1 cellular context compared by ENCODE assay signal in the genomic region with DNA sequence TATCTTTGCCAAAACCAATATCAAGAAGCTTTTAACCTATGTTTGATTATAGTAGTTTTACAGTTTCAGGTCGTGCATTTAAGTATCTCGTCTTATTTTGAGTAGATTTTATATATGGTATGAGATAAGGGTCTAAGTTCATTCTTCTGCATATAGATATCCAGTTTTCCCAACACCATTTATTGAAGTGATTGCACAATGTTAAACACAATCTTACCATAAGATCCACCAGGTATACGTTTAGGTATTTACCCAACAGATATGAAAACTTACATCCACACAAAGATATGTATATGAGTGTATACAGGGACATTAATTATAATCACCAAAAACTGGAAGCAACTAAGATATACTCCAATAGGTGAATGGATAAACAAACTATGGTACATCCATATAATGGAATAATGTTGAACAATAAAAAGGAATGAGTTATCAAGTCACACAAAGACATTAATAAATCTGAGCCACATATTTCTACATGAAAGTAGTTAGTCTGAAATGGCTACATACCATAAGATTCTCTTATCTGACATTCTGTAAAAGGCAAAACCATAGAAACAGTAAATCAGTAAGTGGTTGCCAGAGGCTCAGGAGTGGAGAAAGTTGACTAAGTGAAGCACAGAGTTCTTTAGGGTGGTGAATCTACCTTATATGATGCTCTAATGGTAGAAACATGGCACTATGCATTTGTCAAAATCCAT.
A peak's percentile ranks its signal among the peaks of the same experiment; 100 is the strongest.
TF ChIP-seq lines count a peak whose summit lies in the region.

No MANE protein-coding gene starts in this region.

TF ChIP-seq in IMR-90, 13 proteins besides CTCF, POLR2A, EP300 and RAD21 (continued from another document):
- TF ChIP-seq CEBPB (IDR thresholded peaks at IDR 0.05; ENCODE audit: low read depth, low read length) (peak; percentile 80), MXI1 (IDR thresholded peaks at IDR 0.05; ENCODE audit: borderline replicate concordance, low read depth, low read length) (no peak), MAZ (IDR thresholded peaks at IDR 0.05; ENCODE audit: borderline replicate concordance, low read depth, low read length) (no peak)
- TF ChIP-seq, protein P1, sequence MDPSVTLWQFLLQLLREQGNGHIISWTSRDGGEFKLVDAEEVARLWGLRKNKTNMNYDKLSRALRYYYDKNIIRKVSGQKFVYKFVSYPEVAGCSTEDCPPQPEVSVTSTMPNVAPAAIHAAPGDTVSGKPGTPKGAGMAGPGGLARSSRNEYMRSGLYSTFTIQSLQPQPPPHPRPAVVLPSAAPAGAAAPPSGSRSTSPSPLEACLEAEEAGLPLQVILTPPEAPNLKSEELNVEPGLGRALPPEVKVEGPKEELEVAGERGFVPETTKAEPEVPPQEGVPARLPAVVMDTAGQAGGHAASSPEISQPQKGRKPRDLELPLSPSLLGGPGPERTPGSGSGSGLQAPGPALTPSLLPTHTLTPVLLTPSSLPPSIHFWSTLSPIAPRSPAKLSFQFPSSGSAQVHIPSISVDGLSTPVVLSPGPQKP (IDR thresholded peaks at IDR 0.05; ENCODE audit: borderline replicate concordance, low read depth, low read length): no peak
